Comparison of ENCODE assay signal across 10 cellular contexts in the genomic region with DNA sequence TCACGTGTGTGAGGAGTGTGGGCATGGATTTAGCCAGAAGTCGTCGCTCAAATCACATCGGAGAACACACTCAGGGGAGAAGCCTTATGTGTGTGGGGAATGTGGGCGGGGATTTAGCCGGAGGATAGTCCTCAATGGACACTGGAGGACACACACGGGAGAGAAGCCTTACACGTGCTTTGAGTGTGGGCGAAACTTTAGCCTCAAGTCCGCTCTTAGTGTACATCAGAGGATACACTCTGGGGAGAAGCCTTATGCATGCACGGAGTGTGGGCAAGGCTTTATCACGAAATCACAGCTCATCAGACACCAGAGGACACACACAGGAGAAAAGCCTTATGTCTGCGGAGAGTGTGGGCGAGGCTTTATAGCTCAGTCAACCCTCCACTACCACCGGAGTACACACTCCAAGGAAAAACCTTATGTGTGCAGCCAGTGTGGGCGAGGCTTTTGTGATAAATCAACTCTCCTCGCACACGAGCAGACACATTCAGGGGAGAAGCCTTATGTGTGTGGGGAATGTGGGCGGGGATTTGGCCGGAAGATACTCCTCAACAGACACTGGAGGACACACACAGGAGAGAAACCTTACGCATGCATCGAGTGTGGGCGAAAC. TPM values are rescaled to one million over a fixed set of nuclear protein-coding genes. Genes with fewer than 3 reads are reported as not detected.
A peak's percentile ranks its signal among the peaks of the same experiment; 100 is the strongest.
DNase-seq lines count a peak whose midpoint lies in the region; ATAC-seq and TF ChIP-seq lines count a peak whose summit lies in the region.
"Had no signal": no experiment of that assay in that cellular context is flagged by ENCODE, and none has a peak within 500 bp of the region (broad histone marks: within the 10 kb centered on the region; RNA-seq: fewer than 3 reads in every experiment).

No MANE protein-coding gene starts in this region.

- peak overlapping the region; percentile 94 for H3K27ac Mint-ChIP-seq in CD8-positive, alpha-beta T cell

- peak overlapping the region; percentile 45 for H3K27ac ChIP-seq in CD8-positive, alpha-beta T cell (ENCODE audit: low read depth, low read length)

- no peaks in the 10 kb centered on the region for H3K36me3 ChIP-seq in CD8-positive, alpha-beta T cell (ENCODE audit: insufficient read depth, low read length)

- CTCF ChIA-PET in CD8-positive, alpha-beta T cell (lab: Charles Lee) = interaction anchor here (0.9 to 16.7 kb wide), 6 partner anchors 9 to 289 kb away, joined by 3 to 182 read pairs (median 6); a partner anchor contains a TSS

- H3K4me3 ChIP-seq in CD8-positive, alpha-beta T cell (ENCODE audit: low read depth, low read length) = peak overlapping the region; percentile 32
- peak overlapping the region; percentile 29 for H3K4me3 ChIP-seq in epithelial cell of esophagus (ENCODE audit: low read length)

- peaks cover 34% of the 10 kb centered on the region for H3K4me1 Mint-ChIP-seq in CD8-positive, alpha-beta T cell (ENCODE audit: low read depth)

- no peak for TF ChIP-seq CTCF in CD8-positive, alpha-beta T cell (IDR thresholded peaks at IDR 0.05)
- TF ChIP-seq CTCF in epithelial cell of esophagus (IDR thresholded peaks at IDR 0.05; ENCODE audit: insufficient read depth, low read depth, low read length, missing control alignments) = no peak

- POLR2A ChIA-PET in CD8-positive, alpha-beta T cell (lab: Charles Lee) = interaction anchor here (0.9 to 1.3 kb wide), 7 partner anchors 28 to 171 kb away, joined by 3 to 11 read pairs (median 3); a partner anchor contains a TSS

- H3K27me3 Mint-ChIP-seq in CD8-positive, alpha-beta T cell (ENCODE audit: low read depth) = no peaks in the 10 kb centered on the region
- H3K27me3 Mint-ChIP-seq: naive B cell had no signal

- no peaks in the 10 kb centered on the region for H3K9me3 ChIP-seq in CD8-positive, alpha-beta T cell (ENCODE audit: low read length)

- intact Hi-C loops in CD8-positive, alpha-beta T cell (cut with DNase I, micrococcal nuclease) = loop anchor here (1.0 to 5.0 kb wide), 5 partner anchors 24 to 288 kb away; a partner anchor contains a TSS
- intact Hi-C loops in posterior vena cava (cut with DNase I) = no loop called here

- H3K27me3 ChIP-seq in CD8-positive, alpha-beta T cell (ENCODE audit: insufficient read depth, low read length) = no peaks in the 10 kb centered on the region

- H3K9me3 Mint-ChIP-seq in CD8-positive, alpha-beta T cell = no peaks in the 10 kb centered on the region
- H3K9me3 Mint-ChIP-seq: naive B cell had no signal

- peaks cover 16% of the 10 kb centered on the region for H3K4me1 ChIP-seq in CD8-positive, alpha-beta T cell (ENCODE audit: insufficient read depth, low read length)

- DNase-seq in CD8-positive, alpha-beta T cell = peak in 4 of 7 experiments; percentile 4 to 15 (median 10)
- DNase-seq in activated CD8-positive, alpha-beta memory T cell treated with anti-CD3 and anti-CD28 coated beads for 48 hours (ENCODE audit: low read depth in 2 of 3, low spot score in 2 of 3) = peak in 2 of 3 experiments; percentile 32 to 37
- DNase-seq in epithelial cell of esophagus (ENCODE audit: low read depth) (peak; percentile 76), NCI-H524 treated with DMSO at 0.1 percent for 48 hours (lab: John Stamatoyannopoulos, UW) (no peak), NCI-H2107 treated with DMSO at 0.1 percent for 48 hours (lab: John Stamatoyannopoulos, UW; ENCODE audit: unreplicated experiment) (no peak), posterior vena cava (ENCODE audit: low spot score) (no peak), NOMO-1 treated with DMSO at 0.1 percent for 48 hours (lab: John Stamatoyannopoulos, UW; ENCODE audit: unreplicated experiment) (no peak)
- peak; percentile 10 to 56 (median 25) for DNase-seq in stimulated activated CD4-positive, alpha-beta T cell treated with anti-CD3 and anti-CD28 coated beads, Interleukin-1b, Interleukin-23, amount 100 ng/mL, for 24 hours (ENCODE audit: low read depth in 4 of 4, low spot score in 1 of 4)
- DNase-seq: naive B cell had no signal

- H3K4me3 Mint-ChIP-seq in CD8-positive, alpha-beta T cell = peak overlapping the region; percentile 75

- no peak for ATAC-seq in CD8-positive, alpha-beta T cell

- H3K36me3 Mint-ChIP-seq in CD8-positive, alpha-beta T cell = peaks cover 19% of the 10 kb centered on the region

RNA-seq across cellular contexts. Expression of a gene that starts 28.1 kb away (rescaled TPM):
- total RNA-seq in CD8-positive, alpha-beta T cell = 10 to 100 TPM; 18.9 to 20.9 TPM
- total RNA-seq in posterior vena cava = 10 to 100 TPM in 1 of 2 donors, 1 to 10 TPM in 1; 8.4 to 11.3 TPM

RNA-seq across cellular contexts. Expression of a gene that starts 32.1 kb away (rescaled TPM):
- total RNA-seq in CD8-positive, alpha-beta T cell = 1 to 10 TPM; 5.2 to 8.7 TPM
- 10 to 100 TPM; 16.9 to 17.5 TPM for total RNA-seq in posterior vena cava

RNA-seq across cellular contexts. Expression of a gene that starts 45.7 kb away (rescaled TPM):
- not detected for total RNA-seq in CD8-positive, alpha-beta T cell
- not detected for total RNA-seq in posterior vena cava
- total RNA-seq: epithelial cell of proximal tubule had no signal

Comparison
In these comparisons a context has a peak if more than half of its experiments do, and no peak if none do; other contexts are left out.
1. DNase-seq: peak in CD8-positive, alpha-beta T cell (4 of 7), activated CD8-positive, alpha-beta memory T cell treated with anti-CD3 and anti-CD28 coated beads for 48 hours (2 of 3), epithelial cell of esophagus (single experiment) and stimulated activated CD4-positive, alpha-beta T cell treated with anti-CD3 and anti-CD28 coated beads, Interleukin-1b, Interleukin-23, amount 100 ng/mL, for 24 hours (4 of 4); none in NCI-H524 treated with DMSO at 0.1 percent for 48 hours (single experiment), NCI-H2107 treated with DMSO at 0.1 percent for 48 hours (single experiment), posterior vena cava (single experiment) and NOMO-1 treated with DMSO at 0.1 percent for 48 hours (single experiment).
2. intact Hi-C loops: an anchor here in CD8-positive, alpha-beta T cell (1.0 to 5.0 kb wide); none called in posterior vena cava.